Comparison of ENCODE assay signal across 8 cellular contexts in the genomic region with DNA sequence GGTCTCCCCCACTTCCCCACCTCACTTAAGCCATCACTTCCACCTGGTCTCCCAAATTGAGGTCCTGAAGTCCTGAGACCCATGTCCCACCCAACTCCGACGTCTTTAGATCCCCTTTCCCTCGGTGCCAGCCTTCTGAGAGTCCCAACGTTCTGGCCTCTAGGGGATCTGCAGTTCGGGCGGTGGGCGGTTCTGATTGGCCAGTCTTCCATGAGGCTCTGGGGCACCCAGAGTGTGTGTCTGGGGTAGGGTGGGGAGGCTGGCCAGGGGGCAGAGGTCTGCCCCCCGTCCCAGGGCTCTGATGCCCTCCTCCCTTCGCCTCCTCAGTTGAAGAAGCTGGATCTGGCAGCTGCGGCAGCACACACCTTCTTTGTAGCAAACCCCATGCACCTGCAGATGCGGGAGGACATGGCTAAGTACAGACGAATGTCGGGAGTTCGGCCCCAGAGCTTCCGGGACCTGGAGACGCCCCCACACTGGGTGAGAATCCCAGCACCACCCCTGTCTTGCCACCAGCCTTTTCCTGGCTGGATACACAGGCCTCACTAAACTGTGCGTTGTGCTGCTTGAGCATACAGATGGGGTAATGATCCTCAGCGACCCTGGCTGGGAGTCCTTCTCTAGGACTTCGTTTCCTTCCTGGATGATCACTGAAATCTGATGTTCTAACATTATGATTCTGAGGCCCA. TPM values are rescaled to one million over a fixed set of nuclear protein-coding genes. Genes with fewer than 3 reads are reported as not detected.
DNase-seq lines count a peak whose midpoint lies in the region; ATAC-seq, FAIRE-seq and TF ChIP-seq lines count a peak whose summit lies in the region.

No MANE protein-coding gene starts in this region.

- peaks cover 10% of the 10 kb centered on the region for H3K79me1 ChIP-seq in trophoblast cell (ENCODE audit: low read length)

- peak in 1 of 2 donors; percentile 28 for TF ChIP-seq CTCF in fibroblast of lung (conservative IDR thresholded peaks at IDR 0.05 in 1 of 2, IDR thresholded peaks at IDR 0.05 in 1 of 2; ENCODE audit: low read depth in 1 of 2, low read length in 2 of 2)

- in situ Hi-C loops in GM23248 (cut with MboI), result no loop called here

- H4K8ac ChIP-seq in trophoblast cell (ENCODE audit: low read depth, low read length), result peak overlapping the region; percentile 81

- peak overlapping the region; percentile 96 for H3K18ac ChIP-seq in trophoblast cell (ENCODE audit: low read length)

- H3K4me3 ChIP-seq in GM23248 (peak overlapping the region; percentile 87), SJCRH30 (peak overlapping the region; percentile 99), fibroblast of lung (replicated peaks in 1 of 4; ENCODE audit: control extremely low read depth in 1 of 4, insufficient read depth in 1 of 4, low read depth in 3 of 4, low read length in 4 of 4) (peak overlapping the region; percentile 73 to 97 (median 94)), trophoblast cell (ENCODE audit: low read depth, low read length) (peak overlapping the region; percentile 82), small intestine (ENCODE audit: low read depth in 1 of 2, low read length in 2 of 2) (peak overlapping the region in 1 of 2 donors; percentile 57)

- peak; percentile 44 for DNase-seq in GM23248
- no peak for DNase-seq in SJCRH30
- no peak for DNase-seq in fibroblast of lung (ENCODE audit: low read depth in 2 of 2)
- no peak for DNase-seq in trophoblast cell
- DNase-seq in globus pallidus (ENCODE audit: low spot score), result no peak
- DNase-seq in T1000 (lab: John Stamatoyannopoulos, UW), result no peak
- DNase-seq in small intestine, result no peak

- no peak overlapping the region for H2BK5ac ChIP-seq in trophoblast cell (ENCODE audit: low read depth, low read length, poor library complexity)

- H3K4ac ChIP-seq in trophoblast cell (ENCODE audit: low read depth, low read length), result peak overlapping the region; percentile 90

- peak overlapping the region; percentile 97 for H3K14ac ChIP-seq in trophoblast cell (ENCODE audit: low read length)

- no peaks in the 10 kb centered on the region for H4K20me1 ChIP-seq in GM23248 (ENCODE audit: insufficient read depth)
- no peaks in the 10 kb centered on the region for H4K20me1 ChIP-seq in fibroblast of lung (ENCODE audit: control insufficient read depth, extremely low read depth, insufficient read depth, low read length)

- H2BK12ac ChIP-seq in trophoblast cell (ENCODE audit: low read length), result no peak overlapping the region

- H3K4me2 ChIP-seq in GM23248 (ENCODE audit: unreplicated experiment), result peak overlapping the region; percentile 89
- H3K4me2 ChIP-seq in fibroblast of lung (ENCODE audit: extremely low read depth, insufficient read depth, low read length), result peak overlapping the region; percentile 88
- peak overlapping the region; percentile 97 for H3K4me2 ChIP-seq in trophoblast cell (ENCODE audit: low read length)

- FAIRE-seq in small intestine (lab: Jason Lieb, UNC), result no peak

- peak overlapping the region; percentile 70 for H2AFZ ChIP-seq in GM23248
- H2AFZ ChIP-seq in fibroblast of lung (ENCODE audit: low read length), result peak overlapping the region; percentile 61
- peak overlapping the region; percentile 97 for H2AFZ ChIP-seq in trophoblast cell (ENCODE audit: insufficient read depth, low read length, poor library complexity)

- H3K27ac ChIP-seq in GM23248, result peak overlapping the region; percentile 74
- H3K27ac ChIP-seq in SJCRH30, result peak overlapping the region; percentile 64; the same call in 1 of the 2 replicates
- peak overlapping the region; percentile 90 for H3K27ac ChIP-seq in fibroblast of lung (ENCODE audit: insufficient read depth, low read length)
- no peak overlapping the region for H3K27ac ChIP-seq in trophoblast cell (ENCODE audit: low read depth, low read length)
- H3K27ac ChIP-seq in small intestine (ENCODE audit: low read depth in 1 of 2, low read length in 1 of 2), result no peak overlapping the region

- H3K27me3 ChIP-seq in GM23248 (replicated peaks; ENCODE audit: insufficient read depth) (no peaks in the 10 kb centered on the region), SJCRH30 (no peaks in the 10 kb centered on the region), fibroblast of lung (ENCODE audit: control insufficient read depth, insufficient read depth, low read length) (no peaks in the 10 kb centered on the region), trophoblast cell (ENCODE audit: insufficient read depth, low read length) (no peaks in the 10 kb centered on the region), small intestine (ENCODE audit: control insufficient read depth in 2 of 2, insufficient read depth in 2 of 2, low read length in 2 of 2) (no peaks in the 10 kb centered on the region)

- H3K9ac ChIP-seq in GM23248, result peak overlapping the region; percentile 96
- H3K9ac ChIP-seq in fibroblast of lung (ENCODE audit: insufficient read depth, low read length), result peak overlapping the region; percentile 91
- peak overlapping the region; percentile 82 for H3K9ac ChIP-seq in trophoblast cell (ENCODE audit: low read length)

- H2BK120ac ChIP-seq in trophoblast cell (ENCODE audit: insufficient read depth, low read length, poor library complexity), result no peak overlapping the region

- no peak for ATAC-seq in GM19395 (IDR thresholded peaks at IDR 0.05; ENCODE audit: unreplicated experiment)

- H3K4me1 ChIP-seq in GM23248 (ENCODE audit: insufficient read depth), result peaks cover 23% of the 10 kb centered on the region
- H3K4me1 ChIP-seq in SJCRH30, result peaks cover 9% of the 10 kb centered on the region
- peaks cover 17% of the 10 kb centered on the region for H3K4me1 ChIP-seq in fibroblast of lung (ENCODE audit: control insufficient read depth, extremely low read depth, insufficient read depth, low read length)
- peaks cover 0 to 16% of the 10 kb centered on the region in 2 experiments for H3K4me1 ChIP-seq in trophoblast cell (ENCODE audit: control insufficient read depth in 1 of 2, insufficient read depth in 2 of 2, low read length in 2 of 2)
- peaks cover 0 to 7% of the 10 kb centered on the region in 2 donors for H3K4me1 ChIP-seq in small intestine (ENCODE audit: control insufficient read depth in 2 of 2, insufficient read depth in 1 of 2, low read depth in 1 of 2, low read length in 1 of 2)

- peak overlapping the region; percentile 92 for H2AK5ac ChIP-seq in trophoblast cell (ENCODE audit: low read length)

- H4K12ac ChIP-seq in trophoblast cell (ENCODE audit: low read depth, low read length), result peak overlapping the region; percentile 94

- H3K23ac ChIP-seq in trophoblast cell (ENCODE audit: low read length), result no peak overlapping the region

- peaks cover 12% of the 10 kb centered on the region; the same call in 1 of the 2 replicates for H3K36me3 ChIP-seq in GM23248 (ENCODE audit: low read depth)
- H3K36me3 ChIP-seq in SJCRH30, result peaks cover 29% of the 10 kb centered on the region
- H3K36me3 ChIP-seq in fibroblast of lung (ENCODE audit: control insufficient read depth, insufficient read depth, low read length), result peaks cover 26% of the 10 kb centered on the region
- H3K36me3 ChIP-seq in trophoblast cell (ENCODE audit: control insufficient read depth in 1 of 2, insufficient read depth in 2 of 2, low read length in 2 of 2), result peaks cover 28 to 32% of the 10 kb centered on the region in 2 experiments
- H3K36me3 ChIP-seq in small intestine (ENCODE audit: control insufficient read depth in 2 of 2, insufficient read depth in 2 of 2, low read length in 2 of 2), result no peaks in the 10 kb centered on the region

- no peaks in the 10 kb centered on the region for H3K9me2 ChIP-seq in GM23248 (ENCODE audit: insufficient read depth)

- no peaks in the 10 kb centered on the region; the same call in none of the 2 replicates for H3F3A ChIP-seq in GM23248 (ENCODE audit: insufficient read depth)

- H3K79me2 ChIP-seq in GM23248 (ENCODE audit: insufficient read depth) (peaks cover 25% of the 10 kb centered on the region), fibroblast of lung (ENCODE audit: control insufficient read depth, insufficient read depth, low read length) (peaks cover 26% of the 10 kb centered on the region), trophoblast cell (ENCODE audit: control insufficient read depth, insufficient read depth, low read length, poor library complexity) (peaks cover 8% of the 10 kb centered on the region)

- no peaks in the 10 kb centered on the region for H3K9me3 ChIP-seq in GM23248 (ENCODE audit: low read depth)
- H3K9me3 ChIP-seq in SJCRH30 (replicated peaks), result no peaks in the 10 kb centered on the region
- H3K9me3 ChIP-seq in fibroblast of lung (ENCODE audit: control insufficient read depth, insufficient read depth, low read depth, low read length), result no peaks in the 10 kb centered on the region
- no peaks in the 10 kb centered on the region for H3K9me3 ChIP-seq in trophoblast cell (ENCODE audit: insufficient read depth, low read depth, low read length)
- H3K9me3 ChIP-seq in small intestine (ENCODE audit: control insufficient read depth, low read depth), result no peaks in the 10 kb centered on the region

- WGBS in GM23248 (ENCODE audit: low coverage in 1 of 2, low lambda C conversion rate in 2 of 2, missing lambda C conversion rate in 2 of 2), 2 experiments, result 12 to 15% methylated on average over 19 of the region's 19 CpGs
- no CpG with 5 or more reads among the region's 19 CpGs for WGBS in trophoblast cell (ENCODE audit: extremely low coverage, insufficient coverage, insufficient read length)
- WGBS in small intestine, 3 donors, result 24 to 44% (median 30%) methylated on average over 18 to 19 of the region's 19 CpGs

- peak overlapping the region; percentile 91 for H4K91ac ChIP-seq in trophoblast cell (ENCODE audit: low read depth, low read length)

RNA-seq across cellular contexts. Expression of a gene that starts 1.5 kb away (rescaled TPM):
- total RNA-seq in GM23248 (2014; rRNA removed; shearing (Covaris generic)), result 32.5 and 43.0 TPM in 2 replicates
- 37.6 and 39.1 TPM in 2 replicates for polyA plus RNA-seq in GM23248 (2016; fragmentation: Nextera tagmentation; extraction: Ambion mirVana)
- total RNA-seq in SJCRH30 (2014; rRNA removed; shearing (Covaris generic)), result 13.7 and 19.3 TPM in 2 replicates
- total RNA-seq in fibroblast of lung, result 72.4 and 96.3 TPM in 2 replicates
- 39.8 and 44.0 TPM in 2 replicates for polyA plus RNA-seq in fibroblast of lung
- 103 and 104 TPM in 2 replicates for polyA plus RNA-seq in fibroblast of lung (2012)
- polyA minus RNA-seq in fibroblast of lung (ENCODE audit: low replicate concordance), result 54.0 and 58.8 TPM in 2 replicates
- polyA plus RNA-seq in trophoblast cell (2013), result 17.1 and 17.9 TPM in 2 replicates
- 1 to 10 TPM in 2 of 3 donors, under 1 TPM in 1; 0.89 to 7.1 (median 2.7) TPM for polyA plus RNA-seq in small intestine

RNA-seq across cellular contexts. Expression of a gene that starts 8.1 kb away (rescaled TPM):
- 0.51 and 2.8 TPM in 2 replicates for total RNA-seq in GM23248 (2014; rRNA removed; shearing (Covaris generic))
- polyA plus RNA-seq in GM23248 (2016; fragmentation: Nextera tagmentation; extraction: Ambion mirVana), result 0.14 and 0.21 TPM in 2 replicates
- 2.2 and 3.5 TPM in 2 replicates for total RNA-seq in SJCRH30 (2014; rRNA removed; shearing (Covaris generic))
- total RNA-seq in fibroblast of lung, result 11.1 and 11.8 TPM in 2 replicates
- 3.3 and 5.6 TPM in 2 replicates for polyA plus RNA-seq in fibroblast of lung
- 8.5 and 14.1 TPM in 2 replicates for polyA plus RNA-seq in fibroblast of lung (2012)
- polyA minus RNA-seq in fibroblast of lung (ENCODE audit: low replicate concordance), result 10.3 and 26.0 TPM in 2 replicates
- 2.2 and 2.9 TPM in 2 replicates for polyA plus RNA-seq in trophoblast cell (2013)
- 1 to 10 TPM in 2 of 3 donors, not detected in 1; 1.1 to 6.7 TPM for polyA plus RNA-seq in small intestine

RNA-seq across cellular contexts. Expression of a gene that starts 11.0 kb away (rescaled TPM):
- 1.0 and 3.2 TPM in 2 replicates for total RNA-seq in GM23248 (2014; rRNA removed; shearing (Covaris generic))
- polyA plus RNA-seq in GM23248 (2016; fragmentation: Nextera tagmentation; extraction: Ambion mirVana) (1.5 and 2.2 TPM in 2 replicates), fibroblast of lung (2.7 and 3.7 TPM in 2 replicates), small intestine (1 to 10 TPM in 2 of 3 donors, not detected in 1; 1.0 to 3.2 TPM)
- total RNA-seq in SJCRH30 (2014; rRNA removed; shearing (Covaris generic)), result 2.2 and 3.2 TPM in 2 replicates
- total RNA-seq in fibroblast of lung, result 1.3 and 1.7 TPM in 2 replicates
- 2.7 and 3.8 TPM in 2 replicates for polyA plus RNA-seq in fibroblast of lung (2012)
- 0.63 and 3.9 TPM in 2 replicates for polyA minus RNA-seq in fibroblast of lung (ENCODE audit: low replicate concordance)
- 2.1 and 2.5 TPM in 2 replicates for polyA plus RNA-seq in trophoblast cell (2013)

RNA-seq across cellular contexts. Expression of a gene that starts 21.4 kb away (rescaled TPM):
- 19.6 and 23.9 TPM in 2 replicates for total RNA-seq in GM23248 (2014; rRNA removed; shearing (Covaris generic))
- 30.2 and 31.4 TPM in 2 replicates for polyA plus RNA-seq in GM23248 (2016; fragmentation: Nextera tagmentation; extraction: Ambion mirVana)
- 96.8 and 104 TPM in 2 replicates for total RNA-seq in SJCRH30 (2014; rRNA removed; shearing (Covaris generic))
- 1.5 and 9.1 TPM in 2 replicates for total RNA-seq in fibroblast of lung
- 9.4 and 56.9 TPM in 2 replicates for polyA plus RNA-seq in fibroblast of lung
- polyA plus RNA-seq in fibroblast of lung (2012), result 9.4 and 53.2 TPM in 2 replicates
- 11.3 and 34.7 TPM in 2 replicates for polyA minus RNA-seq in fibroblast of lung (ENCODE audit: low replicate concordance)
- 68.6 and 69.9 TPM in 2 replicates for polyA plus RNA-seq in trophoblast cell (2013)
- 10 to 100 TPM; 46.7 to 99.1 (median 51.3) TPM for polyA plus RNA-seq in small intestine

RNA-seq across cellular contexts. Expression of a gene that starts 22.3 kb away (rescaled TPM):
- total RNA-seq in GM23248 (2014; rRNA removed; shearing (Covaris generic)), result 96.2 and 97.5 TPM in 2 replicates
- polyA plus RNA-seq in GM23248 (2016; fragmentation: Nextera tagmentation; extraction: Ambion mirVana), result 73.2 and 77.9 TPM in 2 replicates
- total RNA-seq in SJCRH30 (2014; rRNA removed; shearing (Covaris generic)), result 76.7 and 78.0 TPM in 2 replicates
- 53.4 and 69.9 TPM in 2 replicates for total RNA-seq in fibroblast of lung
- polyA plus RNA-seq in fibroblast of lung, result 42.2 and 66.3 TPM in 2 replicates
- polyA plus RNA-seq in fibroblast of lung (2012), result 58.3 and 91.9 TPM in 2 replicates
- polyA minus RNA-seq in fibroblast of lung (ENCODE audit: low replicate concordance), result 168 and 268 TPM in 2 replicates
- polyA plus RNA-seq in trophoblast cell (2013), result 96.6 and 101 TPM in 2 replicates
- 10 to 100 TPM; 31.9 to 54.0 (median 33.3) TPM for polyA plus RNA-seq in small intestine

Comparison
In these comparisons a context has a peak if more than half of its experiments do, and no peak if none do; other contexts are left out.
1. H3K27ac ChIP-seq: peak in GM23248 (single experiment), SJCRH30 (single experiment) and fibroblast of lung (single experiment); none in trophoblast cell (single experiment) and small intestine (0 of 2).
2. Peak in every context shown above with its lines, with median percentiles within 50 percentile points of each other: H2AFZ ChIP-seq, H3K4me2 ChIP-seq and H3K9ac ChIP-seq.